18 cellular contexts compared by ENCODE assay signal in the genomic region with DNA sequence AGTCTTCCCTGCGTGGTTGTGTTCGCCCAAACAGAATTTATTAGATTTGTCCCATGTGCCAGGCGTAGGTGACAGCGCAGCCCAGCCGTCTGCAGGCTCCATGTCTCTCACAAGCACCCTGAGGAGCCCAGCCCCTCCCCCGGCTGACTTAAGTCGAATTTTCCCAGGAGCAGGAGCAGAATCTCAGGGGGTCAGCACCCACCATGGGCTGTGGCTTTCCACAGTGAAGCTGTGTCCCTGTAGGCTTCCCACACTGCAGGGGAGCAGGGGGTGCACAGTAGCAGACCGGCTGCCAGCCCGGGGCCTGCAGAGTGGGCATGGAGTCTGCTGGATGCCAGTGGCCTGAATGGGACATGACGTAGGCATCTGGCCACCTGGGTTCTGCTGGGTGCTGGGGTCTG. TPM values are rescaled to one million over a fixed set of nuclear protein-coding genes. Genes with fewer than 3 reads are reported as not detected.
A peak's percentile ranks its signal among the peaks of the same experiment; 100 is the strongest.
DNase-seq lines count a peak whose midpoint lies in the region; ATAC-seq and TF ChIP-seq lines count a peak whose summit lies in the region.
"Had no signal": no experiment of that assay in that cellular context is flagged by ENCODE, and none has a peak within 500 bp of the region (broad histone marks: within the 10 kb centered on the region; RNA-seq: fewer than 3 reads in every experiment).

No MANE protein-coding gene starts in this region.

- H2AK5ac ChIP-seq in neuronal stem cell (ENCODE audit: low read depth, low read length): peak overlapping the region; percentile 40

- no peak overlapping the region for H2BK120ac ChIP-seq in neuronal stem cell (ENCODE audit: low read depth, low read length)

- no peak overlapping the region for H4K8ac ChIP-seq in neuronal stem cell (ENCODE audit: low read depth, low read length)

- peak; percentile 25 for DNase-seq in activated CD4-positive, CD25-positive, alpha-beta regulatory T cell treated with anti-CD3 and anti-CD28 coated beads, Interleukin-2, amount 50 U/mL, for 72 hours
- no peak for DNase-seq in activated CD4-positive, CD25-positive, alpha-beta regulatory T cell (lab: John Stamatoyannopoulos, UW)
- DNase-seq in NCI-H1694 (lab: John Stamatoyannopoulos, UW) (peak; percentile 11), neuronal stem cell (ENCODE audit: low spot score) (no peak), upper lobe of right lung (peak; percentile 56), NCI-H2171 (lab: John Stamatoyannopoulos, UW) (no peak)
- DNase-seq in stimulated activated CD4-positive, alpha-beta T cell treated with anti-CD3 and anti-CD28 coated beads, Interleukin-1b, Interleukin-23, amount 100 ng/mL, for 48 hours: no peak
- DNase-seq: C1 segment of cervical spinal cord; CD4-positive, alpha-beta T cell; DMS79; GM23248; HFFc6 had no signal

- ATAC-seq in upper lobe of right lung: no peak
- ATAC-seq in GM21723 (IDR thresholded peaks at IDR 0.05; ENCODE audit: unreplicated experiment): no peak
- ATAC-seq: GM12878, HepG2 had no signal

- H3K9me3 ChIP-seq in neuronal stem cell (replicated peaks in 1 of 2; ENCODE audit: control insufficient read depth in 2 of 2, insufficient read depth in 1 of 2, low read depth in 1 of 2, low read length in 2 of 2) (peaks cover 0 to 2% of the 10 kb centered on the region in 2 donors), upper lobe of right lung (no peaks in the 10 kb centered on the region)
- H3K9me3 ChIP-seq: HAP-1 had no signal

- H3K4me1 ChIP-seq in neuronal stem cell (ENCODE audit: control insufficient read depth in 2 of 2, insufficient read depth in 1 of 2, low read depth in 1 of 2, low read length in 2 of 2): no peaks in the 10 kb centered on the region
- H3K4me1 ChIP-seq in upper lobe of right lung: no peaks in the 10 kb centered on the region
- H3K4me1 ChIP-seq: HAP-1 had no signal

- peak overlapping the region; percentile 76 for H3K18ac ChIP-seq in neuronal stem cell (ENCODE audit: low read length)

- H3K4me3 ChIP-seq in neuronal stem cell (ENCODE audit: low read length in 2 of 2) (no peak overlapping the region), upper lobe of right lung (no peak overlapping the region)
- H3K4me3 ChIP-seq: GM12878, GM23248, HAP-1 had no signal

- no peak overlapping the region for H4K91ac ChIP-seq in neuronal stem cell (ENCODE audit: low read depth, low read length, poor library complexity)

- H3K27ac ChIP-seq in neuronal stem cell (replicated peaks; ENCODE audit: low read length) (no peak overlapping the region), upper lobe of right lung (no peak overlapping the region)
- H3K27ac ChIP-seq: 22Rv1, GM23248 had no signal

- H3K23ac ChIP-seq in neuronal stem cell (ENCODE audit: low read depth, low read length, poor library complexity): no peak overlapping the region

- peak overlapping the region; percentile 11 for H2BK12ac ChIP-seq in neuronal stem cell (ENCODE audit: low read length)

- intact Hi-C loops in upper lobe of right lung (cut with DNase I): no loop called here

- H2AFZ ChIP-seq in neuronal stem cell (ENCODE audit: low read length): no peak overlapping the region
- H2AFZ ChIP-seq: GM23248 had no signal

- no peak overlapping the region for H3K4ac ChIP-seq in neuronal stem cell (ENCODE audit: low read length)

- H3K36me3 ChIP-seq in neuronal stem cell (replicated peaks in 1 of 2; ENCODE audit: control insufficient read depth in 2 of 2, insufficient read depth in 2 of 2, low read length in 2 of 2) (no peaks in the 10 kb centered on the region), upper lobe of right lung (no peaks in the 10 kb centered on the region)
- H3K36me3 ChIP-seq: HAP-1 had no signal

- peak overlapping the region; percentile 26 for H3K14ac ChIP-seq in neuronal stem cell (ENCODE audit: low read length)

- no peak overlapping the region for H2BK15ac ChIP-seq in neuronal stem cell (ENCODE audit: low read length)

- no peak overlapping the region for H3K4me2 ChIP-seq in neuronal stem cell (ENCODE audit: insufficient read depth, low read length, poor library complexity, severe bottlenecking)

- H2BK5ac ChIP-seq in neuronal stem cell (ENCODE audit: low read length): no peak overlapping the region

- no peak overlapping the region for H3K9ac ChIP-seq in neuronal stem cell (ENCODE audit: low read depth, low read length, poor library complexity)
- H3K9ac ChIP-seq: GM23248 had no signal

- H3K27me3 ChIP-seq in neuronal stem cell (ENCODE audit: control insufficient read depth in 3 of 3, insufficient read depth in 3 of 3, low read depth in 1 of 3, low read length in 3 of 3) (peaks cover 0 to 25% (median 0%) of the 10 kb centered on the region in 3 experiments), upper lobe of right lung (peaks cover 4% of the 10 kb centered on the region)

- no CpG with 5 or more reads among the region's 10 CpGs for WGBS in neuronal stem cell (ENCODE audit: extremely low coverage in 2 of 2, insufficient read length in 2 of 2, insufficient replicate concordance in 1 of 2), 2 donors

- H3K79me1 ChIP-seq in neuronal stem cell (ENCODE audit: low read depth, low read length): no peaks in the 10 kb centered on the region

- TF ChIP-seq CTCF in upper lobe of right lung (IDR thresholded peaks at IDR 0.05): no peak

RNA-seq across cellular contexts. Expression of a gene that starts 16.0 kb away (rescaled TPM):
- 0.18 TPM for polyA plus RNA-seq in neuronal stem cell (2013, experiment 1 of 2)
- 0.06 TPM for polyA plus RNA-seq in neuronal stem cell (2013, experiment 2 of 2)
- 65.9 TPM for total RNA-seq in upper lobe of right lung
- total RNA-seq: G401, GM23248, HepG2, HFFc6 had no signal
- polyA plus RNA-seq: GM23248, HepG2 had no signal

Comparison
In these comparisons a context has a peak if more than half of its experiments do, and no peak if none do; other contexts are left out.
1. DNase-seq: peak in activated CD4-positive, CD25-positive, alpha-beta regulatory T cell treated with anti-CD3 and anti-CD28 coated beads, Interleukin-2, amount 50 U/mL, for 72 hours (single experiment), NCI-H1694 (single experiment) and upper lobe of right lung (single experiment); none in activated CD4-positive, CD25-positive, alpha-beta regulatory T cell (0 of 4), neuronal stem cell (single experiment), NCI-H2171 (single experiment) and stimulated activated CD4-positive, alpha-beta T cell treated with anti-CD3 and anti-CD28 coated beads, Interleukin-1b, Interleukin-23, amount 100 ng/mL, for 48 hours (single experiment).